23 cellular contexts compared by ENCODE assay signal in the genomic region with DNA sequence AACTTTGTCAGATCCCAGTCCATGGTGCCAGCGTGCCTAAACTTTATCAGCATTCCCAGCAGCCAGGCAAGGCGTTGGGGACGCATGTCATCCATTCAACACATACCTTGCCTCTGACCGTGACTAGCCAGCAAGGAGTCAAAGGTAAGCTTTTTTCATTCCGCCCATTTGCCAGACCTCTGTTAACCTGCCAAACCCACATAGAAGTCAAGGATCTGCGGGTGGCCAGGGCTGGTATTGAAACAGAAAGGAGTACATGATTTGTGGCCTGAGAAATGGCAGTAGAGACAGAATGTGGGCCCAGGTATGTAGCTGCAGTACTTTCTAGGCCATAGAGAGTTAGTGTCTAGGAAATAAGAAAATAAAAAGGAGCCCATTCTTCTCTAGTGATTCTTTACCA.
DNase-seq lines count a peak whose midpoint lies in the region; ATAC-seq, FAIRE-seq and TF ChIP-seq lines count a peak whose summit lies in the region.
"Had no signal": no experiment of that assay in that cellular context is flagged by ENCODE, and none has a peak within 500 bp of the region (broad histone marks: within the 10 kb centered on the region; RNA-seq: fewer than 3 reads in every experiment).

No MANE protein-coding gene starts in this region.

- H3K4me1 Mint-ChIP-seq in nephron progenitor cell (peaks cover 10% of the 10 kb centered on the region), chondrocyte (ENCODE audit: low read depth) (peaks cover 14% of the 10 kb centered on the region)
- H3K4me1 Mint-ChIP-seq: GM23338 had no signal

- H3K4me3 ChIP-seq in heart left ventricle, result no peak overlapping the region
- H3K4me3 ChIP-seq in right atrium auricular region, result no peak overlapping the region
- H3K4me3 ChIP-seq in mammary epithelial cell (replicated peaks in 1 of 3; ENCODE audit: insufficient read depth in 1 of 3, low read depth in 2 of 3, low read length in 3 of 3), result no peak overlapping the region
- H3K4me3 ChIP-seq: GM23338 had no signal

- H3K36me3 ChIP-seq in heart left ventricle (peaks cover 0 to 51% (median 15%) of the 10 kb centered on the region in 9 donors), right atrium auricular region (peaks cover 36% of the 10 kb centered on the region), mammary epithelial cell (ENCODE audit: insufficient read depth, low read length) (no peaks in the 10 kb centered on the region)
- H3K36me3 ChIP-seq: BE2C had no signal

- 60 to 77% (median 71%) methylated on average over 6 of the region's 6 CpGs for WGBS in heart left ventricle, 4 donors
- WGBS in mammary epithelial cell (ENCODE audit: low coverage, missing lambda C conversion rate), result 90% methylated on average over 6 of the region's 6 CpGs

- H3K27ac ChIP-seq in heart left ventricle (no peak overlapping the region), right atrium auricular region (no peak overlapping the region), mammary epithelial cell (ENCODE audit: insufficient read depth, low read depth, low read length) (no peak overlapping the region)

- peak; percentile 40 for FAIRE-seq in urothelium cell line (lab: Jason Lieb, UNC)
- FAIRE-seq: D721Med, GM12892, GM18507, H54, HepG2, HTR-8/SVneo had no signal

- intact Hi-C loops in heart left ventricle (cut with DNase I), result no loop called here
- intact Hi-C loops in mammary epithelial cell (cut with micrococcal nuclease), result no loop called here

- no peaks in the 10 kb centered on the region for H4K20me1 ChIP-seq in mammary epithelial cell (ENCODE audit: insufficient read depth, low read length)

- H3K9me3 Mint-ChIP-seq in nephron progenitor cell (peaks cover 3% of the 10 kb centered on the region), chondrocyte (ENCODE audit: low read depth) (peaks cover 3% of the 10 kb centered on the region)
- H3K9me3 Mint-ChIP-seq: CD4-positive, alpha-beta T cell; GM23338 had no signal

- H3K9me3 ChIP-seq in heart left ventricle (peaks cover 0 to 6% (median 0%) of the 10 kb centered on the region in 12 donors), right atrium auricular region (no peaks in the 10 kb centered on the region), mammary epithelial cell (replicated peaks; ENCODE audit: insufficient read depth, low read length) (no peaks in the 10 kb centered on the region)
- H3K9me3 ChIP-seq: BE2C, Caco-2 had no signal

- BruUV-seq in mammary epithelial cell (replicated peaks; lab: Mats Ljungman, UMichigan), result no TSS peak

- ATAC-seq in heart left ventricle, result peak in 3 of 4 donors; percentile 22 to 46 (median 31)
- ATAC-seq: GM23338, HepG2 had no signal

- no peak overlapping the region for H3K4me3 Mint-ChIP-seq in nephron progenitor cell
- no peak overlapping the region for H3K4me3 Mint-ChIP-seq in chondrocyte (ENCODE audit: unreplicated experiment)
- H3K4me3 Mint-ChIP-seq: CD4-positive, alpha-beta T cell; GM23338 had no signal

- CTCF ChIA-PET in mammary epithelial cell (lab: Charles Lee; ENCODE audit: low non-redundant PET), result no interaction called here

- H3K9ac ChIP-seq in mammary epithelial cell (ENCODE audit: insufficient read depth, low read length), result no peak overlapping the region

- dilution Hi-C loops in mammary epithelial cell (cut with HindIII; ENCODE audit: low sequenced_read_pairs), result no loop called here

- H3K27me3 ChIP-seq in heart left ventricle (no peaks in the 10 kb centered on the region), right atrium auricular region (no peaks in the 10 kb centered on the region), mammary epithelial cell (ENCODE audit: insufficient read depth, low read length) (no peaks in the 10 kb centered on the region)

- peaks cover 3% of the 10 kb centered on the region for H3K27me3 Mint-ChIP-seq in nephron progenitor cell (ENCODE audit: low read depth, poor library complexity)
- no peaks in the 10 kb centered on the region for H3K27me3 Mint-ChIP-seq in chondrocyte (ENCODE audit: low read depth)
- H3K27me3 Mint-ChIP-seq: CD4-positive, alpha-beta T cell had no signal

- H3K4me1 ChIP-seq in heart left ventricle (peaks cover 0 to 22% (median 0%) of the 10 kb centered on the region in 12 donors), right atrium auricular region (no peaks in the 10 kb centered on the region), mammary epithelial cell (ENCODE audit: insufficient read depth, low read length) (no peaks in the 10 kb centered on the region)
- H3K4me1 ChIP-seq: BE2C had no signal

- H3K79me2 ChIP-seq in mammary epithelial cell (ENCODE audit: insufficient read depth, low read length), result no peaks in the 10 kb centered on the region

- H3K27ac Mint-ChIP-seq in nephron progenitor cell (peak overlapping the region; percentile 21), chondrocyte (ENCODE audit: unreplicated experiment) (no peak overlapping the region)
- H3K27ac Mint-ChIP-seq: CD4-positive, alpha-beta T cell; GM23338 had no signal

- H3K36me3 Mint-ChIP-seq in nephron progenitor cell (ENCODE audit: low read depth) (peaks cover 33% of the 10 kb centered on the region), chondrocyte (ENCODE audit: low read depth) (peaks cover 34% of the 10 kb centered on the region)

- no peak for TF ChIP-seq POLR2A in heart left ventricle (IDR thresholded peaks at IDR 0.05)

- in situ Hi-C loops in mammary epithelial cell (cut with MboI; ENCODE audit: low sequenced_read_pairs in 2 of 2), result no loop called here

- no peak overlapping the region for H2AFZ ChIP-seq in mammary epithelial cell (ENCODE audit: low read depth, low read length)
- H2AFZ ChIP-seq: GM23338 had no signal

- DNase-seq in heart left ventricle (no peak), right atrium auricular region (ENCODE audit: low spot score) (no peak), RPMI8226 (peak; percentile 36), nephron progenitor cell (no peak), urothelium cell line (ENCODE audit: low spot score) (no peak), mammary epithelial cell (no peak), AG08395 (ENCODE audit: low spot score) (no peak), chondrocyte (ENCODE audit: low spot score) (no peak)
- DNase-seq: BE2C; C1 segment of cervical spinal cord; Caco-2; CD4-positive, alpha-beta T cell; DMS153; DMS79; GDM1; HCEC 1CT had no signal

- TF ChIP-seq CTCF in heart left ventricle (IDR thresholded peaks at IDR 0.05) (no peak), right atrium auricular region (IDR thresholded peaks at IDR 0.05) (no peak), nephron progenitor cell (IDR thresholded peaks at IDR 0.05) (no peak), mammary epithelial cell (conservative IDR thresholded peaks at IDR 0.05 in 1 of 2, IDR thresholded peaks at IDR 0.05 in 1 of 2; ENCODE audit: extremely low read depth in 1 of 2, insufficient read depth in 1 of 2, low read depth in 1 of 2, low read length in 2 of 2) (no peak), chondrocyte (IDR thresholded peaks at IDR 0.05) (no peak)

- no peak overlapping the region for H3K4me2 ChIP-seq in mammary epithelial cell (ENCODE audit: insufficient read depth, low read depth, low read length)
- H3K4me2 ChIP-seq: GM23338 had no signal
